ENCODE assay signal across 16 cellular contexts in genomic region chr5:135322271-135322670, GRCh38.
DNase-seq lines count a peak whose midpoint lies in the region; ATAC-seq and TF ChIP-seq lines count a peak whose summit lies in the region.
"Had no signal": no experiment of that assay in that cellular context is flagged by ENCODE, and none has a peak within 500 bp of the region (broad histone marks: within the 10 kb centered on the region; RNA-seq: fewer than 3 reads in every experiment).

No MANE protein-coding gene starts in this region.

- H4K91ac ChIP-seq in IMR-90 (ENCODE audit: insufficient read depth, low read depth, low read length), result no peak overlapping the region

- no peak overlapping the region for H3K4me3 Mint-ChIP-seq in endodermal cell
- H3K4me3 Mint-ChIP-seq: CD14-positive monocyte; CD4-positive, alpha-beta memory T cell had no signal

- no peak for TF ChIP-seq POLR2A in IMR-90 (IDR thresholded peaks at IDR 0.05; ENCODE audit: low read depth, low read length)

- no peak overlapping the region for H3K14ac ChIP-seq in IMR-90 (replicated peaks; ENCODE audit: low read depth, low read length)

- H3K4me1 Mint-ChIP-seq in endodermal cell, result no peaks in the 10 kb centered on the region
- H3K4me1 Mint-ChIP-seq: CD14-positive monocyte had no signal

- H2BK120ac ChIP-seq in IMR-90 (ENCODE audit: low read depth, low read length), result peak overlapping the region; percentile 72; the same call in 1 of the 2 replicates

- peaks cover 35% of the 10 kb centered on the region for H3K27me3 Mint-ChIP-seq in endodermal cell (ENCODE audit: insufficient read depth)
- H3K27me3 Mint-ChIP-seq: CD4-positive, alpha-beta memory T cell had no signal

- intact Hi-C loops in IMR-90 (cut with micrococcal nuclease), result no loop called here

- no peaks in the 10 kb centered on the region for H3K36me3 Mint-ChIP-seq in endodermal cell (ENCODE audit: low read depth)
- H3K36me3 Mint-ChIP-seq: CD4-positive, alpha-beta memory T cell had no signal

- no peak overlapping the region for H3K9ac ChIP-seq in IMR-90 (ENCODE audit: low read depth, low read length)
- H3K9ac ChIP-seq in endodermal cell (ENCODE audit: extremely low read depth, low read length, poor library complexity, severe bottlenecking), result no peak overlapping the region
- H3K9ac ChIP-seq: BLaER1, GM23248 had no signal

- H3K9me3 ChIP-seq in IMR-90 (ENCODE audit: control insufficient read depth, insufficient read depth, low read length) (no peaks in the 10 kb centered on the region), endodermal cell (ENCODE audit: control insufficient read depth, low read length) (no peaks in the 10 kb centered on the region)
- H3K9me3 ChIP-seq: BLaER1 had no signal

- in situ Hi-C loops in IMR-90 (cut with MboI; ENCODE audit: low sequenced_read_pairs), result no loop called here

- no peaks in the 10 kb centered on the region for H3K4me1 ChIP-seq in IMR-90 (ENCODE audit: control insufficient read depth, insufficient read depth, low read length)
- H3K4me1 ChIP-seq in endodermal cell (ENCODE audit: control insufficient read depth, insufficient read depth, low read length), result no peaks in the 10 kb centered on the region
- H3K4me1 ChIP-seq: BLaER1 had no signal

- CTCF ChIA-PET in IMR-90 (lab: Yijun Ruan, JAX), result no interaction called here

- H3K23ac ChIP-seq in IMR-90 (ENCODE audit: low read depth, low read length), result no peak overlapping the region

- no peak overlapping the region for H3K27ac ChIP-seq in IMR-90 (ENCODE audit: insufficient read depth, low read length)
- no peak overlapping the region for H3K27ac ChIP-seq in endodermal cell (ENCODE audit: low read depth, low read length)
- H3K27ac ChIP-seq: BLaER1, GM23248 had no signal

- POLR2A ChIA-PET in IMR-90 (lab: Charles Lee; ENCODE audit: unreplicated experiment), result interaction anchor here (0.6 kb wide), 1 partner anchor 290 kb away, joined by 4 read pairs; no protein-coding TSS in a partner anchor

- DNase-seq in activated effector memory CD4-positive, alpha-beta T cell treated with anti-CD3 and anti-CD28 coated beads, Interleukin-2, amount 50 U/mL, for 16 hours, result peak; percentile 28
- DNase-seq in activated effector memory CD4-positive, alpha-beta T cell treated with Interleukin-2 at 50 U/mL for 16 hours, result no peak
- DNase-seq in IMR-90 (no peak), endodermal cell (peak; percentile 29), iPS-NIHi11 (ENCODE audit: low spot score) (no peak), NCI-H2196 (lab: John Stamatoyannopoulos, UW; ENCODE audit: unreplicated experiment) (no peak)
- DNase-seq in stimulated activated CD4-positive, alpha-beta T cell treated with anti-CD3 and anti-CD28 coated beads, Interleukin-4, amount 100 ng/mL, for 1 hour, result no peak
- DNase-seq: 8988T; CD4-positive, alpha-beta memory T cell; DMS153; DMS79; GDM1; GM23248; HCEC 1CT had no signal

- H3K27ac Mint-ChIP-seq in endodermal cell, result no peak overlapping the region
- H3K27ac Mint-ChIP-seq: CD14-positive monocyte; CD4-positive, alpha-beta memory T cell had no signal

- no peak overlapping the region for H3K56ac ChIP-seq in IMR-90 (ENCODE audit: extremely low read depth, insufficient read depth, low read length)

- H3K27me3 ChIP-seq in IMR-90 (ENCODE audit: control insufficient read depth, insufficient read depth, low read length) (no peaks in the 10 kb centered on the region), endodermal cell (ENCODE audit: control insufficient read depth, insufficient read depth, low read length, poor library complexity, severe bottlenecking) (no peaks in the 10 kb centered on the region)
- H3K27me3 ChIP-seq: BLaER1 had no signal

- peak overlapping the region; percentile 56; the same call in 1 of the 2 replicates for H2AK5ac ChIP-seq in IMR-90 (ENCODE audit: low read depth, low read length)

- no peak overlapping the region for H2BK5ac ChIP-seq in IMR-90 (ENCODE audit: low read depth, low read length, poor library complexity, severe bottlenecking)

- no peak overlapping the region for H3K4me2 ChIP-seq in IMR-90 (ENCODE audit: low read depth, low read length)
- H3K4me2 ChIP-seq: BLaER1 had no signal

- H3K4ac ChIP-seq in IMR-90 (ENCODE audit: low read depth, low read length), result peak overlapping the region; percentile 74; the same call in 1 of the 2 replicates

- no peaks in the 10 kb centered on the region for H3K9me3 Mint-ChIP-seq in endodermal cell
- H3K9me3 Mint-ChIP-seq: CD4-positive, alpha-beta memory T cell had no signal

- ATAC-seq in IMR-90 (ENCODE audit: low read depth), result no peak

- no peaks in the 10 kb centered on the region for H3K79me1 ChIP-seq in IMR-90 (ENCODE audit: low read depth in 1 of 2, low read length in 2 of 2)

- no peak overlapping the region for H4K5ac ChIP-seq in IMR-90 (ENCODE audit: low read depth, low read length)

- H2BK15ac ChIP-seq in IMR-90 (ENCODE audit: low read depth, low read length), result 0 out of 3 replicates have a peak overlapping the region, but pooled peaks have one; percentile 72

- dilution Hi-C loops in IMR-90 (cut with HindIII; ENCODE audit: low sequenced_read_pairs, unreplicated experiment), result no loop called here

- TF ChIP-seq RAD21 in IMR-90 (IDR thresholded peaks at IDR 0.05; ENCODE audit: low read length), result no peak

- H3K36me3 ChIP-seq in IMR-90 (ENCODE audit: control insufficient read depth, insufficient read depth, low read length) (no peaks in the 10 kb centered on the region), endodermal cell (ENCODE audit: control insufficient read depth, insufficient read depth, low read length) (no peaks in the 10 kb centered on the region)
- H3K36me3 ChIP-seq: BLaER1 had no signal

- no peak overlapping the region for H2AK9ac ChIP-seq in IMR-90 (replicated peaks; ENCODE audit: low read depth, low read length, poor library complexity)

- H3K18ac ChIP-seq in IMR-90 (ENCODE audit: low read depth, low read length), result no peak overlapping the region

- H2AFZ ChIP-seq in IMR-90 (replicated peaks; ENCODE audit: low read length, poor library complexity), result no peak overlapping the region
- H2AFZ ChIP-seq: GM23248 had no signal

- BruUV-seq in IMR-90 (replicated peaks; lab: Mats Ljungman, UMichigan), result no TSS peak

- H3K9me1 ChIP-seq in IMR-90 (ENCODE audit: insufficient read depth, low read length), result peaks cover 7% of the 10 kb centered on the region; the same call in 1 of the 2 replicates

- no peak overlapping the region for H3K4me3 ChIP-seq in IMR-90 (ENCODE audit: insufficient read depth, low read depth, low read length)
- no peak overlapping the region for H3K4me3 ChIP-seq in endodermal cell (ENCODE audit: low read length)
- H3K4me3 ChIP-seq: BLaER1, GM23248 had no signal

- no peak overlapping the region for H4K8ac ChIP-seq in IMR-90 (ENCODE audit: low read depth in 2 of 2, low read length in 2 of 2)

- no peaks in the 10 kb centered on the region for H4K20me1 ChIP-seq in IMR-90 (ENCODE audit: insufficient read depth, low read length)
- H4K20me1 ChIP-seq: BLaER1 had no signal

- peak overlapping the region; percentile 83; the same call in 1 of the 2 replicates for H2BK20ac ChIP-seq in IMR-90 (ENCODE audit: low read depth, low read length)

- WGBS in IMR-90 (ENCODE audit: extremely low coverage in 2 of 2, insufficient read length in 1 of 2), 2 experiments, result 75% methylated on average over 2 of the region's 4 CpGs; no CpG with 5 or more reads in 1 of the 2 experiments
- WGBS in endodermal cell (ENCODE audit: insufficient coverage in 1 of 2, insufficient read length in 1 of 2), 2 experiments, result 70 to 88% methylated on average over 3 to 4 of the region's 4 CpGs

- no peak for TF ChIP-seq CTCF in IMR-90 (conservative IDR thresholded peaks at IDR 0.05; ENCODE audit: low read depth, low read length)
- no peak for TF ChIP-seq CTCF in endodermal cell (conservative IDR thresholded peaks at IDR 0.05)

TF ChIP-seq in IMR-90, 13 proteins besides CTCF, POLR2A, EP300 and RAD21:
- TF ChIP-seq ELK1 (IDR thresholded peaks at IDR 0.05; ENCODE audit: borderline replicate concordance, low read depth, low read length), result no peak
- no peak for TF ChIP-seq MAFK (IDR thresholded peaks at IDR 0.05; ENCODE audit: low read depth, low read length)
- no peak for TF ChIP-seq MXI1 (IDR thresholded peaks at IDR 0.05; ENCODE audit: borderline replicate concordance, low read depth, low read length)
- TF ChIP-seq BHLHE40 (IDR thresholded peaks at IDR 0.05; ENCODE audit: low read depth, low read length), result no peak
- no peak for TF ChIP-seq FOS (IDR thresholded peaks at IDR 0.05; ENCODE audit: low read depth, low read length)
- TF ChIP-seq, protein P1, sequence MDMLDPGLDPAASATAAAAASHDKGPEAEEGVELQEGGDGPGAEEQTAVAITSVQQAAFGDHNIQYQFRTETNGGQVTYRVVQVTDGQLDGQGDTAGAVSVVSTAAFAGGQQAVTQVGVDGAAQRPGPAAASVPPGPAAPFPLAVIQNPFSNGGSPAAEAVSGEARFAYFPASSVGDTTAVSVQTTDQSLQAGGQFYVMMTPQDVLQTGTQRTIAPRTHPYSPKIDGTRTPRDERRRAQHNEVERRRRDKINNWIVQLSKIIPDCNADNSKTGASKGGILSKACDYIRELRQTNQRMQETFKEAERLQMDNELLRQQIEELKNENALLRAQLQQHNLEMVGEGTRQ (IDR thresholded peaks at IDR 0.05; ENCODE audit: low read depth, low read length), result no peak
- TF ChIP-seq NFE2L2 (IDR thresholded peaks at IDR 0.05; ENCODE audit: low read depth, low read length), result no peak
- TF ChIP-seq CHD1 (IDR thresholded peaks at IDR 0.05; ENCODE audit: low read depth, low read length), result no peak
- no peak for TF ChIP-seq CEBPB (IDR thresholded peaks at IDR 0.05; ENCODE audit: low read depth, low read length)
- no peak for TF ChIP-seq MAZ (IDR thresholded peaks at IDR 0.05; ENCODE audit: borderline replicate concordance, low read depth, low read length)

Comparison
In these comparisons a context has a peak if more than half of its experiments do, and no peak if none do; other contexts are left out.
1. DNase-seq: peak in activated effector memory CD4-positive, alpha-beta T cell treated with anti-CD3 and anti-CD28 coated beads, Interleukin-2, amount 50 U/mL, for 16 hours (single experiment) and endodermal cell (single experiment); none in activated effector memory CD4-positive, alpha-beta T cell treated with Interleukin-2 at 50 U/mL for 16 hours (single experiment), IMR-90 (single experiment), iPS-NIHi11 (single experiment), NCI-H2196 (single experiment) and stimulated activated CD4-positive, alpha-beta T cell treated with anti-CD3 and anti-CD28 coated beads, Interleukin-4, amount 100 ng/mL, for 1 hour (single experiment).